ENCODE assay signal across 8 cellular contexts in the genomic region with DNA sequence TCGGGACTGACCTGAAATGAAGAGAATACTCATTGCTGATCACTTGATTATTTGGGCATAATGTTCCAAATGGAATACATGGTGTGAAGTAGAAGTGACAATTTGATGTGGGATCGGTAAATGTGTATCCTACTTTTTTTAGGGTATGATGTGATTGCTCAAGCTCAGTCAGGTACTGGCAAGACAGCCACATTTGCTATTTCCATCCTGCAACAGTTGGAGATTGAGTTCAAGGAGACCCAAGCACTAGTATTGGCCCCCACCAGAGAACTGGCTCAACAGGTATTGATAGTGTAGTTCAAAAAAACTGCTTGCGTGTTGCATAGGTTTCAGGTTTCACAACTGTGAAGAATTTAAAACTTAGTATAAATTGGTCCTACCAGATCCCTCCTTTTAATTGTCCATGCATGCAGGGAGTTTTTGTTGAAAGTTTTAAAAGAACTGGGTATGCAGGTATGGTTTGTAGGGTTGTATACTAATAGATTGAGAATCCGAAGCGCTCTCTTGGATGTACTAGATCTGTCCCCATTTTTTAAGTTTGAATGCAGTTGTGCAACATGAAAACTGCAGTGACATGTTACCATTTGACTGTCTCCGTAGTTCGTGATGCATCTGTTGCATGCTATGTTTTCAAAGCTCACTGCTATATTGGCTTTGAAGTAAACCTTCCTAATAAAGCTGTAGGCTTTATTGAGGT.
DNase-seq lines count a peak whose midpoint lies in the region; ATAC-seq and TF ChIP-seq lines count a peak whose summit lies in the region.

No MANE protein-coding gene starts in this region.

- H3K9me3 Mint-ChIP-seq in stimulated activated naive CD8-positive, alpha-beta T cell treated with anti-CD3 and anti-CD28 coated beads, Interleukin-15, Interleukin-2, amounts not matched to agents 100 ng/mL and 50 ng/mL, for 24 hours, result no peaks in the 10 kb centered on the region
- H3K9me3 Mint-ChIP-seq in memory B cell, result no peaks in the 10 kb centered on the region

- H3K4me3 ChIP-seq in astrocyte of the cerebellum (ENCODE audit: low read depth, low read length), result peak overlapping the region; percentile 100

- no peak for ATAC-seq in stimulated activated naive CD8-positive, alpha-beta T cell treated with anti-CD3 and anti-CD28 coated beads, Interleukin-15, Interleukin-2, amounts not matched to agents 100 U/mL and 50 U/mL, for 24 hours
- ATAC-seq in memory B cell (ENCODE audit: low read depth) (no peak), GM18498 (IDR thresholded peaks at IDR 0.05; ENCODE audit: unreplicated experiment) (no peak)

- TF ChIP-seq CTCF in astrocyte of the cerebellum (IDR thresholded peaks at IDR 0.05; ENCODE audit: low read depth, low read length, missing control alignments), result no peak

- peak overlapping the region; percentile 99 for H3K4me3 Mint-ChIP-seq in stimulated activated naive CD8-positive, alpha-beta T cell treated with anti-CD3 and anti-CD28 coated beads, Interleukin-15, Interleukin-2, amounts not matched to agents 100 ng/mL and 50 ng/mL, for 24 hours
- peak overlapping the region; percentile 91 for H3K4me3 Mint-ChIP-seq in memory B cell

- H3K27ac Mint-ChIP-seq in stimulated activated naive CD8-positive, alpha-beta T cell treated with anti-CD3 and anti-CD28 coated beads, Interleukin-15, Interleukin-2, amounts not matched to agents 100 ng/mL and 50 ng/mL, for 24 hours, result peak overlapping the region; percentile 100
- H3K27ac Mint-ChIP-seq in memory B cell, result peak overlapping the region; percentile 97

- H3K27me3 Mint-ChIP-seq in stimulated activated naive CD8-positive, alpha-beta T cell treated with anti-CD3 and anti-CD28 coated beads, Interleukin-15, Interleukin-2, amounts not matched to agents 100 ng/mL and 50 ng/mL, for 24 hours, result no peaks in the 10 kb centered on the region
- no peaks in the 10 kb centered on the region for H3K27me3 Mint-ChIP-seq in memory B cell

- peaks cover 67% of the 10 kb centered on the region for H3K36me3 Mint-ChIP-seq in stimulated activated naive CD8-positive, alpha-beta T cell treated with anti-CD3 and anti-CD28 coated beads, Interleukin-15, Interleukin-2, amounts not matched to agents 100 ng/mL and 50 ng/mL, for 24 hours (ENCODE audit: low read depth)
- peaks cover 44% of the 10 kb centered on the region for H3K36me3 Mint-ChIP-seq in memory B cell

- no peak for DNase-seq in stimulated activated naive CD8-positive, alpha-beta T cell treated with anti-CD3 and anti-CD28 coated beads, Interleukin-15, Interleukin-2, amounts not matched to agents 100 U/mL and 50 U/mL, for 24 hours
- no peak for DNase-seq in astrocyte of the cerebellum (ENCODE audit: low read depth)
- no peak for DNase-seq in memory B cell (ENCODE audit: low spot score in 2 of 2)
- no peak for DNase-seq in NCI-H2029 (lab: John Stamatoyannopoulos, UW)
- DNase-seq in NCI-H1930 (lab: John Stamatoyannopoulos, UW), result no peak
- DNase-seq in globus pallidus (ENCODE audit: low spot score), result no peak

- in situ Hi-C loops in astrocyte of the cerebellum (cut with HindIII; ENCODE audit: low sequenced_read_pairs), result no loop called here

- peaks cover 73% of the 10 kb centered on the region for H3K4me1 Mint-ChIP-seq in stimulated activated naive CD8-positive, alpha-beta T cell treated with anti-CD3 and anti-CD28 coated beads, Interleukin-15, Interleukin-2, amounts not matched to agents 100 ng/mL and 50 ng/mL, for 24 hours (ENCODE audit: low read depth)
- peaks cover 44% of the 10 kb centered on the region for H3K4me1 Mint-ChIP-seq in memory B cell
